In the genomic region with DNA sequence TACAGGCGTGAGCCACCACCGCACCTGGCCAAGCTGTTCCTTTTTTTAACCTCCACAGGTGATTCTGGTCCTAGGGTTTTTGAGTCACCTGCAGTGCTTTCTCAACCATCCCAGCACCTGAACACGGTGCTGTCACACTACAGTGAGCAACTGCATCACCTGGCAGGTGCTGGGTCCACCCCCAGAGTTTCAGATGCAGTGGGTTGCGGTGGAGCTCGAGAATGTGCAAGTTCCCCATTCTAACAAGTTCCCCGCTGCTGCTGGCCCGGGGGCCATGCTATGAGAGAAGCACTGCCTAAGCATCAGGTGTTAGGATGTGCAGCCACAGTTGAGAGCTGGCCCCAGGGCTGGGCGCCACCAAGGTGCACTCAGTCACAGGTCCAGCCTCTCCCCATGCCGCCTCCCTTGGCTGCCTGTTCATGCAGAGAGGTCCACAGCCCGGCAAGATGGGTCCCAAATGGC, we compare ENCODE assay signal across 10 cellular contexts. TPM values are rescaled to one million over a fixed set of nuclear protein-coding genes. Genes with fewer than 3 reads are reported as not detected.
DNase-seq lines count a peak whose midpoint lies in the region; ATAC-seq and TF ChIP-seq lines count a peak whose summit lies in the region.
"Had no signal": no experiment of that assay in that cellular context is flagged by ENCODE, and none has a peak within 500 bp of the region (broad histone marks: within the 10 kb centered on the region; RNA-seq: fewer than 3 reads in every experiment).

No MANE protein-coding gene starts in this region.

- H3K4me3 Mint-ChIP-seq in osteocyte (ENCODE audit: unreplicated experiment) = no peak overlapping the region
- no peak overlapping the region for H3K4me3 Mint-ChIP-seq in activated T-helper 1 cell treated with anti-CD3 and anti-CD28 coated beads, Interleukin-12 subunit alpha, Interleukin-12 subunit beta, Interleukin-2, Interleukin-4 antibody, amounts not matched to agents 30 ng/mL and 10 ng/mL and 1 ng/mL, durations not matched to agents 14 hours and 24 hours and 36 hours
- H3K4me3 Mint-ChIP-seq: GM23338, mesothelial cell of epicardium had no signal

- no peak for TF ChIP-seq CTCF in osteocyte (IDR thresholded peaks at IDR 0.05)

- no peaks in the 10 kb centered on the region for H3K36me3 Mint-ChIP-seq in osteocyte (ENCODE audit: unreplicated experiment)
- peaks cover 8% of the 10 kb centered on the region for H3K36me3 Mint-ChIP-seq in activated T-helper 1 cell treated with anti-CD3 and anti-CD28 coated beads, Interleukin-12 subunit alpha, Interleukin-12 subunit beta, Interleukin-2, Interleukin-4 antibody, amounts not matched to agents 30 ng/mL and 10 ng/mL and 1 ng/mL, durations not matched to agents 14 hours and 24 hours and 36 hours (ENCODE audit: low read depth)
- H3K36me3 Mint-ChIP-seq: mesothelial cell of epicardium had no signal

- H3K27ac Mint-ChIP-seq in osteocyte (ENCODE audit: unreplicated experiment) = no peak overlapping the region
- no peak overlapping the region for H3K27ac Mint-ChIP-seq in activated T-helper 1 cell treated with anti-CD3 and anti-CD28 coated beads, Interleukin-12 subunit alpha, Interleukin-12 subunit beta, Interleukin-2, Interleukin-4 antibody, amounts not matched to agents 30 ng/mL and 10 ng/mL and 1 ng/mL, durations not matched to agents 14 hours and 24 hours and 36 hours
- H3K27ac Mint-ChIP-seq: GM23338, mesothelial cell of epicardium had no signal

- ATAC-seq in GM18909 (IDR thresholded peaks at IDR 0.05; ENCODE audit: poor library complexity, unreplicated experiment) = peak; percentile 95
- peak; percentile 95 for ATAC-seq in GM21723 (IDR thresholded peaks at IDR 0.05; ENCODE audit: unreplicated experiment)
- peak; percentile 91 for ATAC-seq in HG03521 (IDR thresholded peaks at IDR 0.05; ENCODE audit: unreplicated experiment)
- ATAC-seq in left ventricle myocardium superior = no peak

- peaks cover 42% of the 10 kb centered on the region for H3K4me1 Mint-ChIP-seq in osteocyte (ENCODE audit: unreplicated experiment)
- peaks cover 8% of the 10 kb centered on the region for H3K4me1 Mint-ChIP-seq in activated T-helper 1 cell treated with anti-CD3 and anti-CD28 coated beads, Interleukin-12 subunit alpha, Interleukin-12 subunit beta, Interleukin-2, Interleukin-4 antibody, amounts not matched to agents 30 ng/mL and 10 ng/mL and 1 ng/mL, durations not matched to agents 14 hours and 24 hours and 36 hours (ENCODE audit: low read depth)

- no peaks in the 10 kb centered on the region for H3K27me3 Mint-ChIP-seq in osteocyte (ENCODE audit: unreplicated experiment)
- H3K27me3 Mint-ChIP-seq in activated T-helper 1 cell treated with anti-CD3 and anti-CD28 coated beads, Interleukin-12 subunit alpha, Interleukin-12 subunit beta, Interleukin-2, Interleukin-4 antibody, amounts not matched to agents 30 ng/mL and 10 ng/mL and 1 ng/mL, durations not matched to agents 14 hours and 24 hours and 36 hours (ENCODE audit: insufficient read depth) = no peaks in the 10 kb centered on the region

- no peaks in the 10 kb centered on the region for H3K9me3 Mint-ChIP-seq in osteocyte (ENCODE audit: unreplicated experiment)
- H3K9me3 Mint-ChIP-seq in activated T-helper 1 cell treated with anti-CD3 and anti-CD28 coated beads, Interleukin-12 subunit alpha, Interleukin-12 subunit beta, Interleukin-2, Interleukin-4 antibody, amounts not matched to agents 30 ng/mL and 10 ng/mL and 1 ng/mL, durations not matched to agents 14 hours and 24 hours and 36 hours = no peaks in the 10 kb centered on the region
- H3K9me3 Mint-ChIP-seq: GM23338, mesothelial cell of epicardium had no signal

- peak; percentile 76 for DNase-seq in osteocyte (ENCODE audit: extremely low spot score, unreplicated experiment)
- DNase-seq in AG08396 (ENCODE audit: low spot score) = no peak
- DNase-seq in left ventricle myocardium superior = no peak
- DNase-seq in activated T-helper 1 cell treated with anti-CD3 and anti-CD28 coated beads, Interleukin-12 subunit alpha, Interleukin-12 subunit beta, Interleukin-2, Interleukin-4 antibody, amounts not matched to agents 30 ng/mL and 10 ng/mL and 1 ng/mL, durations not matched to agents 14 hours and 24 hours and 36 hours (ENCODE audit: low spot score) = no peak
- DNase-seq: effector memory CD4-positive, alpha-beta T cell had no signal

- intact Hi-C loops in left ventricle myocardium superior (cut with micrococcal nuclease) = no loop called here
- intact Hi-C loops in activated T-helper 1 cell treated with anti-CD3 and anti-CD28 coated beads, Interleukin-12 subunit alpha, Interleukin-12 subunit beta, Interleukin-2, Interleukin-4 antibody, amounts not matched to agents 30 ng/mL and 10 ng/mL and 1 ng/mL, durations not matched to agents 14 hours and 24 hours and 36 hours (cut with micrococcal nuclease) = no loop called here

RNA-seq across cellular contexts. Expression of gene ISG20, which starts 18.0 kb away (rescaled TPM):
- 8.4 and 10.2 TPM in 2 replicates for total RNA-seq in osteocyte
- total RNA-seq in left ventricle myocardium superior = 3.6 TPM
- 31.2 and 34.9 TPM in 2 replicates for total RNA-seq in activated T-helper 1 cell treated with anti-CD3 and anti-CD28 coated beads, Interleukin-12 subunit alpha, Interleukin-12 subunit beta, Interleukin-2, Interleukin-4 antibody, amounts not matched to agents 30 ng/mL and 10 ng/mL and 1 ng/mL, durations not matched to agents 14 hours and 24 hours and 36 hours

RNA-seq across cellular contexts. Expression of gene AEN, which starts 35.7 kb away (rescaled TPM):
- total RNA-seq in osteocyte (25.1 and 26.8 TPM in 2 replicates), left ventricle myocardium superior (9.8 TPM)
- total RNA-seq in activated T-helper 1 cell treated with anti-CD3 and anti-CD28 coated beads, Interleukin-12 subunit alpha, Interleukin-12 subunit beta, Interleukin-2, Interleukin-4 antibody, amounts not matched to agents 30 ng/mL and 10 ng/mL and 1 ng/mL, durations not matched to agents 14 hours and 24 hours and 36 hours = 74.2 and 76.4 TPM in 2 replicates
